ENCODE assay signal across 8 cellular contexts in the genomic region with DNA sequence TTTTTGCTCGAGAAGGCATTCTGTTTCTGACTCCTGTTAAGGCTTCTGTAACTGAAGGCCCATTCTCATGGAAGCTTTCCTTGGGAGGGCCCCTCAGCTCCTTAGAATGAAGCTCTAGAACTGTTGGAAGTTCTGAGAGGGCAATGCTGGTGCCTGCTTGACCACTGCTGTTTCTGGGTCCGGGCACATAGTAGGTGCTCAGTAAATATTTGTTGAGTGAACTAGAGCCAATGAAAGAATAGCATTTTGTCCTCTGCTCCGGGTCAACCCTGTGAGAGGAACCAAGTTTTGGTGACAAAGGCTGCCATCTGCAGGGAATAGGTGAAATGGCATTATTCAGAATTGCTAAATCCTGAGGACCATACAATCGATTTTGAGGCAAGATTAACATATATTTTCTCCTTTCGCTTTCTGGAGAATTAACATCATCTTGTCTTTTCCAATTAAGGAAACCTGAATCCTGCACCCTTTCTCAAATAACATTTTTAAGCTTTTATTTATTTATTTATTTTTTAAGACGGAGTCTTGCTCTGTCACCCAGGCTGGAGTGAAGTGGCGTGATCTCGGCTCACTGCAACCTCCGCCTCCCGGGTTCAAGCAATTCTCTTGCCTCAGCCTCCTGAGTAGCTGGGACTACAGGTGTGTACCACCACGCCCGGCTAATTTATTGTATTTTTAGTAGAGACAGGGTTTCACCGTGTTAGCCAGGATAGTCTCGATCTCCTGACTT. TPM values are rescaled to one million over a fixed set of nuclear protein-coding genes. Genes with fewer than 3 reads are reported as not detected.
DNase-seq lines count a peak whose midpoint lies in the region; TF ChIP-seq lines count a peak whose summit lies in the region.
"Not testable (repeated sequence)": the region's sequence is repeated elsewhere in the genome, so short reads cannot be mapped to it uniquely, and the experiment has no call there.

No MANE protein-coding gene starts in this region.

- not testable (repeated sequence) for H3K9me2 ChIP-seq in GM23248 (ENCODE audit: insufficient read depth)

- H3K4me3 Mint-ChIP-seq in activated T-helper 2 cell treated with anti-CD3 and anti-CD28 coated beads, Interferon-gamma antibody, Interleukin-2, Interleukin-4, amounts not matched to agents 10 μg/mL and 5 μg/mL and 100 μg/mL, durations not matched to agents 14 hours and 24 hours and 36 hours (ENCODE audit: low read depth); endothelial cell (ENCODE audit: unreplicated experiment): not testable (repeated sequence)

- not testable (repeated sequence) for H3K27me3 ChIP-seq in GM23248 (replicated peaks; ENCODE audit: insufficient read depth); smooth muscle cell (ENCODE audit: low read depth)

- H3K4me1 ChIP-seq in GM23248 (ENCODE audit: insufficient read depth); smooth muscle cell (ENCODE audit: low read depth): not testable (repeated sequence)

- not testable (repeated sequence) for H3K36me3 ChIP-seq in GM23248 (ENCODE audit: low read depth); smooth muscle cell (ENCODE audit: low read depth)

- intact Hi-C loops in activated T-helper 2 cell treated with anti-CD3 and anti-CD28 coated beads, Interferon-gamma antibody, Interleukin-2, Interleukin-4, amounts not matched to agents 10 μg/mL and 5 μg/mL and 100 μg/mL, durations not matched to agents 14 hours and 24 hours and 36 hours (cut with micrococcal nuclease) = loop anchor here (1.0 to 2.0 kb wide), 3 partner anchors 90 to 152 kb away; a partner anchor contains a TSS

- not testable (repeated sequence) for H2AFZ ChIP-seq in GM23248; smooth muscle cell (ENCODE audit: low read depth)

- not testable (repeated sequence) for H3K27ac Mint-ChIP-seq in activated T-helper 2 cell treated with anti-CD3 and anti-CD28 coated beads, Interferon-gamma antibody, Interleukin-2, Interleukin-4, amounts not matched to agents 10 μg/mL and 5 μg/mL and 100 μg/mL, durations not matched to agents 14 hours and 24 hours and 36 hours; endothelial cell (ENCODE audit: unreplicated experiment)

- H3K27me3 Mint-ChIP-seq in activated T-helper 2 cell treated with anti-CD3 and anti-CD28 coated beads, Interferon-gamma antibody, Interleukin-2, Interleukin-4, amounts not matched to agents 10 μg/mL and 5 μg/mL and 100 μg/mL, durations not matched to agents 14 hours and 24 hours and 36 hours (ENCODE audit: low read depth); endothelial cell (ENCODE audit: unreplicated experiment): not testable (repeated sequence)

- H3K4me3 ChIP-seq in GM23248, smooth muscle cell: not testable (repeated sequence)

- H3K9ac ChIP-seq in GM23248; smooth muscle cell (ENCODE audit: low read depth): not testable (repeated sequence)

- not testable (repeated sequence) for H3K9me3 ChIP-seq in GM23248 (ENCODE audit: low read depth); smooth muscle cell (replicated peaks; ENCODE audit: low read depth)

- not testable (repeated sequence) for H3K79me2 ChIP-seq in GM23248 (ENCODE audit: insufficient read depth); smooth muscle cell (ENCODE audit: low read depth)

- WGBS in GM23248 (ENCODE audit: low coverage in 1 of 2, low lambda C conversion rate in 2 of 2, missing lambda C conversion rate in 2 of 2), 2 experiments = 53 to 54% methylated on average over 14 of the region's 14 CpGs
- 65% methylated on average over 14 of the region's 14 CpGs for WGBS in smooth muscle cell (ENCODE audit: low lambda C conversion rate)

- not testable (repeated sequence) for H4K20me1 ChIP-seq in GM23248 (ENCODE audit: insufficient read depth); smooth muscle cell (ENCODE audit: low read depth)

- DNase-seq in GM23248 (peak; percentile 73), NCI-H1694 treated with DMSO at 0.1 percent for 48 hours (lab: John Stamatoyannopoulos, UW) (peak; percentile 44), SHP77 treated with DMSO at 0.1 percent for 48 hours (lab: John Stamatoyannopoulos, UW) (peak; percentile 60), left kidney (ENCODE audit: low read depth, low spot score) (peak; percentile 67)
- DNase-seq in activated T-helper 2 cell treated with anti-CD3 and anti-CD28 coated beads, Interferon-gamma antibody, Interleukin-2, Interleukin-4, amounts not matched to agents 10 μg/mL and 5 μg/mL and 100 μg/mL, durations not matched to agents 14 hours and 24 hours and 36 hours (ENCODE audit: low spot score) = peak; percentile 27
- not testable (repeated sequence) for DNase-seq in endothelial cell (ENCODE audit: low spot score); smooth muscle cell (lab: John Stamatoyannopoulos, UW; ENCODE audit: unreplicated experiment)

- not testable (repeated sequence) for H3K9me3 Mint-ChIP-seq in activated T-helper 2 cell treated with anti-CD3 and anti-CD28 coated beads, Interferon-gamma antibody, Interleukin-2, Interleukin-4, amounts not matched to agents 10 μg/mL and 5 μg/mL and 100 μg/mL, durations not matched to agents 14 hours and 24 hours and 36 hours; endothelial cell (ENCODE audit: unreplicated experiment)

- H3K4me2 ChIP-seq in GM23248 (ENCODE audit: unreplicated experiment); smooth muscle cell: not testable (repeated sequence)

- in situ Hi-C loops in GM23248 (cut with MboI) = not testable (repeated sequence)

- not testable (repeated sequence) for H3F3A ChIP-seq in GM23248 (ENCODE audit: insufficient read depth); smooth muscle cell (ENCODE audit: low read depth)

- not testable (repeated sequence) for H3K36me3 Mint-ChIP-seq in activated T-helper 2 cell treated with anti-CD3 and anti-CD28 coated beads, Interferon-gamma antibody, Interleukin-2, Interleukin-4, amounts not matched to agents 10 μg/mL and 5 μg/mL and 100 μg/mL, durations not matched to agents 14 hours and 24 hours and 36 hours (ENCODE audit: low read depth); endothelial cell (ENCODE audit: low read depth, unreplicated experiment)

- H3K27ac ChIP-seq in C4-2B; GM23248; smooth muscle cell (ENCODE audit: low read depth): not testable (repeated sequence)

- TF ChIP-seq CTCF in C4-2B (conservative IDR thresholded peaks at IDR 0.05) (peak; percentile 79), endothelial cell (IDR thresholded peaks at IDR 0.05; ENCODE audit: unreplicated experiment) (peak; percentile 57), smooth muscle cell (IDR thresholded peaks at IDR 0.05; ENCODE audit: borderline replicate concordance, insufficient read depth, poor library complexity, severe bottlenecking) (peak; percentile 66)

- peaks cover 16% of the 10 kb centered on the region for H3K4me1 Mint-ChIP-seq in activated T-helper 2 cell treated with anti-CD3 and anti-CD28 coated beads, Interferon-gamma antibody, Interleukin-2, Interleukin-4, amounts not matched to agents 10 μg/mL and 5 μg/mL and 100 μg/mL, durations not matched to agents 14 hours and 24 hours and 36 hours (ENCODE audit: low read depth)
- not testable (repeated sequence) for H3K4me1 Mint-ChIP-seq in endothelial cell (ENCODE audit: unreplicated experiment)

RNA-seq across cellular contexts. Expression of a gene that starts 11.7 kb away (rescaled TPM):
- 34.4 and 44.3 TPM in 2 replicates for total RNA-seq in GM23248 (2014; rRNA removed; shearing (Covaris generic))
- polyA plus RNA-seq in GM23248 (2016; fragmentation: Nextera tagmentation; extraction: Ambion mirVana) (58.1 and 65.2 TPM in 2 replicates), smooth muscle cell (22.5 and 26.2 TPM in 2 replicates)
- 5.1 and 6.6 TPM in 2 replicates for total RNA-seq in activated T-helper 2 cell treated with anti-CD3 and anti-CD28 coated beads, Interferon-gamma antibody, Interleukin-2, Interleukin-4, amounts not matched to agents 10 μg/mL and 5 μg/mL and 100 μg/mL, durations not matched to agents 14 hours and 24 hours and 36 hours
- total RNA-seq in endothelial cell (ENCODE audit: unreplicated experiment) (24.4 TPM), smooth muscle cell (26.4 and 28.4 TPM in 2 replicates)

RNA-seq across cellular contexts. Expression of a gene that starts 19.1 kb away (rescaled TPM):
- 3.2 and 3.4 TPM in 2 replicates for total RNA-seq in GM23248 (2014; rRNA removed; shearing (Covaris generic))
- 2.2 and 2.4 TPM in 2 replicates for polyA plus RNA-seq in GM23248 (2016; fragmentation: Nextera tagmentation; extraction: Ambion mirVana)
- 41.7 and 42.4 TPM in 2 replicates for total RNA-seq in activated T-helper 2 cell treated with anti-CD3 and anti-CD28 coated beads, Interferon-gamma antibody, Interleukin-2, Interleukin-4, amounts not matched to agents 10 μg/mL and 5 μg/mL and 100 μg/mL, durations not matched to agents 14 hours and 24 hours and 36 hours
- total RNA-seq in endothelial cell (ENCODE audit: unreplicated experiment) = 13.7 TPM
- total RNA-seq in smooth muscle cell = 8.9 and 9.4 TPM in 2 replicates
- 3.6 and 4.5 TPM in 2 replicates for polyA plus RNA-seq in smooth muscle cell
